ENCODE assay signal across 14 cellular contexts in genomic region chr5:164012376-164012775, GRCh38.
"Had no signal": no experiment of that assay in that cellular context is flagged by ENCODE, and none has a peak within 500 bp of the region (broad histone marks: within the 10 kb centered on the region; RNA-seq: fewer than 3 reads in every experiment).

No MANE protein-coding gene starts in this region.

- ATAC-seq: activated T-helper 17 cell treated with anti-CD3 and anti-CD28 coated beads, Interleukin-2, amount 50 U/mL, for 72 hours; natural killer cell treated with Interleukin-12 subunit alpha and Interleukin-12 subunit beta and Interleukin-15 and Interleukin-18, amount 100 ng/mL, for 72 hours had no signal

- DNase-seq: activated T-cell treated with anti-CD3 and anti-CD28 coated beads, Interleukin-2, amount 50 U/mL, for 24 hours; kidney; lower lobe of right lung; stimulated activated naive CD4-positive, alpha-beta T cell had no signal

- H3K36me3 ChIP-seq: colonic mucosa, lower lobe of right lung, pancreas, uterus had no signal

- H3K9me3 ChIP-seq: colonic mucosa, lower lobe of right lung, pancreas, psoas muscle, testis, uterus had no signal

- H3K4me1 ChIP-seq: colonic mucosa, foreskin keratinocyte, lower lobe of right lung, pancreas, psoas muscle, testis, uterus had no signal

- H3K27me3 ChIP-seq: colonic mucosa, foreskin keratinocyte, pancreas, testis, uterus had no signal

- H3K4me3 ChIP-seq: colonic mucosa, lower lobe of right lung, pancreas, psoas muscle, skin epidermis, testis, uterus had no signal

- H3K27ac ChIP-seq: colonic mucosa, epithelial cell of prostate, foreskin keratinocyte, lower lobe of right lung, pancreas, psoas muscle, skin epidermis, testis, uterus had no signal
